Comparison of ENCODE assay signal across 8 cellular contexts in genomic region chr12:121443193-121443829, GRCh38. TPM values are rescaled to one million over a fixed set of nuclear protein-coding genes. Genes with fewer than 3 reads are reported as not detected.
A peak's percentile ranks its signal among the peaks of the same experiment; 100 is the strongest.
DNase-seq lines count a peak whose midpoint lies in the region; ATAC-seq and TF ChIP-seq lines count a peak whose summit lies in the region.

No MANE protein-coding gene starts in this region.

- dilution Hi-C loops in IMR-90 (cut with HindIII; ENCODE audit: low sequenced_read_pairs, unreplicated experiment): no loop called here

- CTCF ChIA-PET in IMR-90 (lab: Yijun Ruan, JAX): interaction anchor here (0.5 to 1.5 kb wide), 5 partner anchors 10 to 143 kb away, joined by 3 to 7 read pairs (median 6); no protein-coding TSS in a partner anchor

- peaks cover 2 to 31% of the 10 kb centered on the region in 2 experiments; a peak in 1 of 4 replicates for H3K79me1 ChIP-seq in IMR-90 (ENCODE audit: low read depth in 1 of 2, low read length in 2 of 2)

- peak; percentile 92 for TF ChIP-seq CTCF in IMR-90 (conservative IDR thresholded peaks at IDR 0.05; ENCODE audit: low read depth, low read length)

- H2BK20ac ChIP-seq in IMR-90 (ENCODE audit: low read depth, low read length): no peak overlapping the region

- no TSS peak for BruUV-seq in IMR-90 (replicated peaks; lab: Mats Ljungman, UMichigan)

- H3K4ac ChIP-seq in IMR-90 (ENCODE audit: low read depth, low read length): no peak overlapping the region; the same call in 1 of the 2 replicates

- peak; percentile 84 for TF ChIP-seq RAD21 in IMR-90 (IDR thresholded peaks at IDR 0.05; ENCODE audit: low read length)

- no peak overlapping the region for H4K91ac ChIP-seq in IMR-90 (ENCODE audit: insufficient read depth, low read depth, low read length)

- H2BK15ac ChIP-seq in IMR-90 (ENCODE audit: low read depth, low read length): no peak overlapping the region

- H2AK5ac ChIP-seq in IMR-90 (ENCODE audit: low read depth, low read length): no peak overlapping the region

- WGBS in IMR-90 (ENCODE audit: extremely low coverage in 2 of 2, insufficient read length in 1 of 2), 2 experiments: 94% methylated on average over 3 of the region's 20 CpGs; no CpG with 5 or more reads in 1 of the 2 experiments

- no peaks in the 10 kb centered on the region for H3K9me3 ChIP-seq in IMR-90 (ENCODE audit: control insufficient read depth, insufficient read depth, low read length)

- H3K27ac ChIP-seq in IMR-90 (ENCODE audit: insufficient read depth, low read length): no peak overlapping the region

- POLR2A ChIA-PET in IMR-90 (lab: Charles Lee; ENCODE audit: unreplicated experiment): no interaction called here

- intact Hi-C loops in IMR-90 (cut with micrococcal nuclease): loop anchor here (1.0 kb wide), 1 partner anchor 109 kb away; no protein-coding TSS in a partner anchor

- H2BK120ac ChIP-seq in IMR-90 (ENCODE audit: low read depth, low read length): no peak overlapping the region

- H3K56ac ChIP-seq in IMR-90 (ENCODE audit: extremely low read depth, insufficient read depth, low read length): no peak overlapping the region

- no peaks in the 10 kb centered on the region for H4K20me1 ChIP-seq in IMR-90 (ENCODE audit: insufficient read depth, low read length)

- H3K9ac ChIP-seq in IMR-90 (ENCODE audit: low read depth, low read length): no peak overlapping the region

- no peaks in the 10 kb centered on the region for H3K4me1 ChIP-seq in IMR-90 (ENCODE audit: control insufficient read depth, insufficient read depth, low read length)

- H3K27me3 ChIP-seq in IMR-90 (ENCODE audit: control insufficient read depth, insufficient read depth, low read length): no peaks in the 10 kb centered on the region

- H4K5ac ChIP-seq in IMR-90 (ENCODE audit: low read depth, low read length): no peak overlapping the region

- H3K36me3 ChIP-seq in IMR-90 (ENCODE audit: control insufficient read depth, insufficient read depth, low read length): peaks cover 47% of the 10 kb centered on the region

- ATAC-seq in IMR-90 (ENCODE audit: low read depth) (peak; percentile 100), HG03175 (IDR thresholded peaks at IDR 0.05; ENCODE audit: unreplicated experiment) (no peak)

- H3K4me3 ChIP-seq in IMR-90 (ENCODE audit: insufficient read depth, low read depth, low read length): no peak overlapping the region

- H2AFZ ChIP-seq in IMR-90 (replicated peaks; ENCODE audit: low read length, poor library complexity): peak overlapping the region; percentile 2

- no peak overlapping the region for H3K23ac ChIP-seq in IMR-90 (ENCODE audit: low read depth, low read length)

- H4K8ac ChIP-seq in IMR-90 (ENCODE audit: low read depth in 2 of 2, low read length in 2 of 2): peak overlapping the region in 1 of 2 experiments; percentile 43; a peak in 1 of 4 replicates

- H3K9me1 ChIP-seq in IMR-90 (ENCODE audit: insufficient read depth, low read length): 0 out of 2 replicates have a peak, but pooled peaks cover 7% of the 10 kb centered on the region

- H3K14ac ChIP-seq in IMR-90 (replicated peaks; ENCODE audit: low read depth, low read length): no peak overlapping the region

- no peak overlapping the region for H3K4me2 ChIP-seq in IMR-90 (ENCODE audit: low read depth, low read length)

- no peak overlapping the region for H2BK5ac ChIP-seq in IMR-90 (ENCODE audit: low read depth, low read length, poor library complexity, severe bottlenecking)

- peak overlapping the region; percentile 85 for H2AK9ac ChIP-seq in IMR-90 (replicated peaks; ENCODE audit: low read depth, low read length, poor library complexity)

- H3K18ac ChIP-seq in IMR-90 (ENCODE audit: low read depth, low read length): no peak overlapping the region

- peak; percentile 42 for DNase-seq in DMS153 treated with DMSO at 0.1 percent for 48 hours (lab: John Stamatoyannopoulos, UW; ENCODE audit: unreplicated experiment)
- DNase-seq in IMR-90: peak; percentile 70
- peak; percentile 50 for DNase-seq in RPMI8226
- peak; percentile 29 to 59 (median 34) for DNase-seq in activated naive CD4-positive, alpha-beta T cell (lab: John Stamatoyannopoulos, UW)
- peak; percentile 50 for DNase-seq in foreskin melanocyte
- peak; percentile 69 for DNase-seq in occipital lobe (lab: John Stamatoyannopoulos, UW)
- DNase-seq in superior temporal gyrus (ENCODE audit: extremely low spot score): peak; percentile 93

- TF ChIP-seq POLR2A in IMR-90 (IDR thresholded peaks at IDR 0.05; ENCODE audit: low read depth, low read length): no peak

- in situ Hi-C loops in IMR-90 (cut with MboI; ENCODE audit: low sequenced_read_pairs): no loop called here

TF ChIP-seq in IMR-90, 13 proteins besides CTCF, POLR2A, EP300 and RAD21:
- TF ChIP-seq, protein P1, sequence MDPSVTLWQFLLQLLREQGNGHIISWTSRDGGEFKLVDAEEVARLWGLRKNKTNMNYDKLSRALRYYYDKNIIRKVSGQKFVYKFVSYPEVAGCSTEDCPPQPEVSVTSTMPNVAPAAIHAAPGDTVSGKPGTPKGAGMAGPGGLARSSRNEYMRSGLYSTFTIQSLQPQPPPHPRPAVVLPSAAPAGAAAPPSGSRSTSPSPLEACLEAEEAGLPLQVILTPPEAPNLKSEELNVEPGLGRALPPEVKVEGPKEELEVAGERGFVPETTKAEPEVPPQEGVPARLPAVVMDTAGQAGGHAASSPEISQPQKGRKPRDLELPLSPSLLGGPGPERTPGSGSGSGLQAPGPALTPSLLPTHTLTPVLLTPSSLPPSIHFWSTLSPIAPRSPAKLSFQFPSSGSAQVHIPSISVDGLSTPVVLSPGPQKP (IDR thresholded peaks at IDR 0.05; ENCODE audit: borderline replicate concordance, low read depth, low read length): no peak
- TF ChIP-seq RFX5 (IDR thresholded peaks at IDR 0.05; ENCODE audit: low read depth, low read length): no peak
- no peak for TF ChIP-seq RCOR1 (IDR thresholded peaks at IDR 0.05; ENCODE audit: insufficient replicate concordance, low read length)
- no peak for TF ChIP-seq CEBPB (IDR thresholded peaks at IDR 0.05; ENCODE audit: low read depth, low read length)
- no peak for TF ChIP-seq FOS (IDR thresholded peaks at IDR 0.05; ENCODE audit: low read depth, low read length)
- no peak for TF ChIP-seq MAFK (IDR thresholded peaks at IDR 0.05; ENCODE audit: low read depth, low read length)
- no peak for TF ChIP-seq BHLHE40 (IDR thresholded peaks at IDR 0.05; ENCODE audit: low read depth, low read length)
- peak; percentile 79 for TF ChIP-seq SMC3 (IDR thresholded peaks at IDR 0.05; ENCODE audit: low read depth, low read length)
- no peak for TF ChIP-seq CHD1 (IDR thresholded peaks at IDR 0.05; ENCODE audit: low read depth, low read length)
- no peak for TF ChIP-seq NFE2L2 (IDR thresholded peaks at IDR 0.05; ENCODE audit: low read depth, low read length)
- TF ChIP-seq USF2 (IDR thresholded peaks at IDR 0.05; ENCODE audit: low read depth, low read length): no peak
- TF ChIP-seq MAZ (IDR thresholded peaks at IDR 0.05; ENCODE audit: borderline replicate concordance, low read depth, low read length): peak; percentile 51; the same call in 1 of the 2 replicates
TF ChIP-seq in IMR-90: peak in this region for 2.

RNA-seq across cellular contexts. Expression of gene RNF34, which starts 43.4 kb away (rescaled TPM):
- 69.4 and 69.5 TPM in 2 replicates for total RNA-seq in IMR-90 (2012; rRNA removed)
- 33.2 and 39.4 TPM in 2 replicates for polyA plus RNA-seq in IMR-90 (2012; rRNA removed)
- 19.0 and 26.8 TPM in 2 replicates for polyA plus RNA-seq in IMR-90 (2012; cell fraction: cytosol; rRNA removed)
- polyA plus RNA-seq in IMR-90 (2012; cell fraction: nucleus; rRNA removed; ENCODE audit: low replicate concordance): 34.9 and 48.9 TPM in 2 replicates
- total RNA-seq in occipital lobe: 77.5 TPM

Comparison
In these comparisons a context has a peak if more than half of its experiments do, and no peak if none do; other contexts are left out.
1. DNase-seq: peak in every context shown above with its lines; median percentile 93 in superior temporal gyrus; 70 in IMR-90; 69 in occipital lobe; 50 in RPMI8226; 50 in foreskin melanocyte; 42 in DMS153 treated with DMSO at 0.1 percent for 48 hours; 34 in activated naive CD4-positive, alpha-beta T cell.